ENCODE assay signal across 28 cellular contexts in the genomic region with DNA sequence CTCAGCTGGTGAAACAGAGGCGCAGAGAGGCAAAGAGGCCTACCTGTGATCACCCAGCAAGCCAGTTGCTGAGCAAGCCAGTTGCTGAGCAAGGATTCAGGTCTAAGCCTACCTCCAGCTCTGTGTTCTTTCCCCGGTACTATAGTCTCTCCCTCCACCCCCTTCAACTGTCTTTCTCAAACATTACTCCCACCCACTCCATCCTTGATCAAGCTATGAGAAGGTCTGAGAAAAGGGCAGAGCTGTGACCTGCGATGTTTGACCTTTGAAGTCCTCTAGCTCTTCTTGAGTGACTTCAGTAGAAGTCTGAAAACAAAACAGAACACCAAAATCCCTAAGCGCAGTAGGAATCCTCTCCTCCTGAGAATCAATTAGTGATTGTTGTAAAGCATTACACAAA.
"Had no signal": no experiment of that assay in that cellular context is flagged by ENCODE, and none has a peak within 500 bp of the region (broad histone marks: within the 10 kb centered on the region; RNA-seq: fewer than 3 reads in every experiment).

No MANE protein-coding gene starts in this region.

- H3K4me3 ChIP-seq: colonic mucosa, heart right ventricle, left lung, mucosa of descending colon, prostate gland, right atrium auricular region, sigmoid colon, suprapubic skin, transverse colon, upper lobe of right lung, uterus had no signal

- DNase-seq: colonic mucosa; effector CD8-positive, alpha-beta T cell; endodermal cell; foreskin fibroblast; glutamatergic neuron; heart right ventricle; hippocampal formation; left cardiac atrium; left lung; mesenchymal stem cell; mucosa of descending colon; naive B cell; sigmoid colon; stimulated activated CD4-positive, alpha-beta T cell treated with anti-CD3 and anti-CD28 coated beads, Interleukin-4, amount 100 ng/mL, for 4 hours; stimulated activated naive CD4-positive, alpha-beta T cell; stimulated activated naive CD8-positive, alpha-beta T cell treated with anti-CD3 and anti-CD28 coated beads, Interleukin-15, amount 100 ng/mL, for 72 hours; transverse colon; upper lobe of right lung; uterus had no signal

- H3K27ac ChIP-seq: colonic mucosa, epithelial cell of prostate, heart right ventricle, left lung, prostate gland, right atrium auricular region, sigmoid colon, suprapubic skin, transverse colon, upper lobe of right lung, uterus had no signal

- H3K36me3 Mint-ChIP-seq: mesothelial cell of epicardium, naive B cell had no signal

- ATAC-seq: esophagus mucosa; heart right ventricle; left cardiac atrium; left lung; mucosa of descending colon; natural killer cell treated with Interleukin-12 subunit alpha and Interleukin-12 subunit beta and Interleukin-15 and Interleukin-18, amount 100 ng/mL, for 72 hours; stimulated activated naive CD8-positive, alpha-beta T cell treated with anti-CD3 and anti-CD28 coated beads, Interleukin-15, amount 100 ng/mL, for 72 hours; upper lobe of right lung had no signal

- H3K9me3 Mint-ChIP-seq: endodermal cell had no signal

- H3K9me3 ChIP-seq: colonic mucosa, heart right ventricle, left lung, mucosa of descending colon, prostate gland, right atrium auricular region, sigmoid colon, suprapubic skin, transverse colon, upper lobe of right lung, uterus had no signal

- H3K36me3 ChIP-seq: colonic mucosa, heart right ventricle, left lung, prostate gland, right atrium auricular region, sigmoid colon, suprapubic skin, transverse colon, upper lobe of right lung, uterus had no signal

- H3K27me3 ChIP-seq: colonic mucosa, heart right ventricle, left lung, right atrium auricular region, sigmoid colon, suprapubic skin, transverse colon, upper lobe of right lung, uterus had no signal

- H3K27me3 Mint-ChIP-seq: dendritic cell treated with granulocyte-macrophage colony-stimulating factor and Interleukin-4, amounts not matched to agents 40 ng/mL and 50 ng/mL, for 4 days; natural killer cell treated with Interleukin-12 subunit alpha and Interleukin-12 subunit beta and Interleukin-15 and Interleukin-18, amount 100 ng/mL, for 72 hours; stimulated activated naive CD8-positive, alpha-beta T cell treated with anti-CD3 and anti-CD28 coated beads, Interleukin-15, amount 100 ng/mL, for 72 hours had no signal

- H3K4me1 ChIP-seq: colonic mucosa, left lung, prostate gland, right atrium auricular region, sigmoid colon, suprapubic skin, transverse colon, upper lobe of right lung, uterus had no signal

- H3K27ac Mint-ChIP-seq: dendritic cell treated with granulocyte-macrophage colony-stimulating factor and Interleukin-4, amounts not matched to agents 40 ng/mL and 50 ng/mL, for 4 days; endodermal cell; mesothelial cell of epicardium; natural killer cell treated with Interleukin-12 subunit alpha and Interleukin-12 subunit beta and Interleukin-15 and Interleukin-18, amount 100 ng/mL, for 72 hours had no signal

- H3K4me3 Mint-ChIP-seq: dendritic cell treated with granulocyte-macrophage colony-stimulating factor and Interleukin-4, amounts not matched to agents 40 ng/mL and 50 ng/mL, for 4 days; endodermal cell; mesothelial cell of epicardium; naive B cell; natural killer cell treated with Interleukin-12 subunit alpha and Interleukin-12 subunit beta and Interleukin-15 and Interleukin-18, amount 100 ng/mL, for 72 hours; neural crest cell; stimulated activated naive CD8-positive, alpha-beta T cell treated with anti-CD3 and anti-CD28 coated beads, Interleukin-15, amount 100 ng/mL, for 72 hours had no signal

- H3K4me1 Mint-ChIP-seq: naive B cell; stimulated activated naive CD8-positive, alpha-beta T cell treated with anti-CD3 and anti-CD28 coated beads, Interleukin-15, amount 100 ng/mL, for 72 hours had no signal
